Comparison of ENCODE assay signal across 8 cellular contexts in genomic region chr3:176872771-176873209, GRCh38.
DNase-seq lines count a peak whose midpoint lies in the region; FAIRE-seq and TF ChIP-seq lines count a peak whose summit lies in the region.

No MANE protein-coding gene starts in this region.

- peak; percentile 62 for FAIRE-seq in H54 (lab: Jason Lieb, UNC)

- TF ChIP-seq CTCF in GM12875 (IDR thresholded peaks at IDR 0.05; ENCODE audit: borderline replicate concordance, insufficient read depth, low read depth, low read length): peak; percentile 83
- peak; percentile 88 for TF ChIP-seq CTCF in astrocyte of the cerebellum (IDR thresholded peaks at IDR 0.05; ENCODE audit: low read depth, low read length, missing control alignments)

- DNase-seq in H54 (ENCODE audit: insufficient read length, low spot score): no peak
- peak; percentile 44 to 54 for DNase-seq in Kasumi-1 (lab: John Stamatoyannopoulos, UW)
- peak; percentile 40 for DNase-seq in SW480 (ENCODE audit: low spot score)
- DNase-seq in astrocyte of the cerebellum (ENCODE audit: low read depth): peak; percentile 12
- DNase-seq in iris pigment epithelial cell (ENCODE audit: low read depth): peak; percentile 63
- DNase-seq in stimulated activated CD4-positive, alpha-beta T cell treated with anti-CD3 and anti-CD28 coated beads, Interleukin-1b, Interleukin-23, amount 100 ng/mL, for 48 hours: peak; percentile 59
- no peak for DNase-seq in NCI-H524 treated with DMSO at 0.1 percent for 48 hours (lab: John Stamatoyannopoulos, UW)

- H3K4me3 ChIP-seq in GM12875 (ENCODE audit: low read depth, low read length) (no peak overlapping the region), astrocyte of the cerebellum (ENCODE audit: low read depth, low read length) (no peak overlapping the region)

- in situ Hi-C loops in astrocyte of the cerebellum (cut with HindIII; ENCODE audit: low sequenced_read_pairs): no loop called here

- no peak for TF ChIP-seq POLR2A in H54 (IDR thresholded peaks at IDR 0.05; ENCODE audit: low read depth, low read length)

Comparison
In these comparisons a context has a peak if more than half of its experiments do, and no peak if none do; other contexts are left out.
1. DNase-seq: peak in Kasumi-1 (2 of 2), SW480 (single experiment), astrocyte of the cerebellum (single experiment), iris pigment epithelial cell (single experiment) and stimulated activated CD4-positive, alpha-beta T cell treated with anti-CD3 and anti-CD28 coated beads, Interleukin-1b, Interleukin-23, amount 100 ng/mL, for 48 hours (single experiment); none in H54 (single experiment) and NCI-H524 treated with DMSO at 0.1 percent for 48 hours (single experiment).